8 cellular contexts compared by ENCODE assay signal in the genomic region with DNA sequence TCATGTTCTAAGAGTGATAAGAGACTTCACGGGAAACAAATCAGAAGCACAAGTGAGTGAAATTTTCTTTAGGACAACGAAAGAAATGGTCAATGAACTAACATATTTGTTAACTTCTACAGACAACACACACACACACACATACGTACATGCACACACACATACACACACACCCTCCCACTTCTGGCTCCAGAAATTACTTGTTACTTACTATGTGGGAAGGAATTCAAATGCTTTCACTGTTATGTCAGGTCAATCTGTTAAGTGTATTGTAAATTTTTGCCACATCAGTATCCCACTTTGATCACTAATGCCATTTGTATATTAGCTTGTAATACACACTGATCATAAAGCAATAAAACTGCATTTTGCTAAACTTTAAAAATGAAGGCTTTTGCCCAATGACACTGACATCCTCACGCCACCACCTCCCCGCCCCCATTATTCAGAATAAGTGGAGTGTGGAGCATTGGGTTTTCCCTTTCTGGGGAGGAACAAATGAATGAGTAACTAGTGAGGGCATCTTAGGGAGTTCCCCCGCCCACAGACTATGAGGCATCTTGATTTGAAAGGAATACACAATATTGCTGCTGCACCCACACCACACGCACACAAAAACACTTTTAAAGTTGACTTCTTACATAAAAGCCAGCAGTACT.
A peak's percentile ranks its signal among the peaks of the same experiment; 100 is the strongest.
DNase-seq lines count a peak whose midpoint lies in the region; ATAC-seq lines count a peak whose summit lies in the region.

No MANE protein-coding gene starts in this region.

- DNase-seq in Caki2 (ENCODE audit: low read depth) (peak; percentile 89), OCI-M2 (lab: John Stamatoyannopoulos, UW; ENCODE audit: unreplicated experiment) (no peak), medulla oblongata (ENCODE audit: extremely low spot score) (no peak), NCI-H526 treated with DMSO at 0.1 percent for 48 hours (lab: John Stamatoyannopoulos, UW) (no peak)
- DNase-seq in activated CD4-positive, alpha-beta T cell treated with anti-CD3 and anti-CD28 coated beads for 1 hour, result peak; percentile 38
- peak; percentile 59 for DNase-seq in effector CD4-positive, alpha-beta T cell
- peak; percentile 80 to 84 for DNase-seq in stimulated activated CD8-positive, alpha-beta memory T cell treated with anti-CD3 and anti-CD28 coated beads, Interleukin-15, amount 100 ng/mL, for 48 hours (ENCODE audit: low read depth in 2 of 2)

- ATAC-seq in HG02642 (IDR thresholded peaks at IDR 0.05; ENCODE audit: poor library complexity, unreplicated experiment), result peak; percentile 70

- in situ Hi-C loops in Caki2 (cut with HindIII; ENCODE audit: low pct_unique_long_range_greater_than_20kb, low sequenced_read_pairs), result no loop called here

Comparison
In these comparisons a context has a peak if more than half of its experiments do, and no peak if none do; other contexts are left out.
1. DNase-seq: peak in Caki2 (single experiment), activated CD4-positive, alpha-beta T cell treated with anti-CD3 and anti-CD28 coated beads for 1 hour (single experiment), effector CD4-positive, alpha-beta T cell (single experiment) and stimulated activated CD8-positive, alpha-beta memory T cell treated with anti-CD3 and anti-CD28 coated beads, Interleukin-15, amount 100 ng/mL, for 48 hours (2 of 2); none in OCI-M2 (single experiment), medulla oblongata (single experiment) and NCI-H526 treated with DMSO at 0.1 percent for 48 hours (single experiment).